ENCODE assay signal across 10 cellular contexts in genomic region chr4:38949416-38950051, GRCh38.
DNase-seq lines count a peak whose midpoint lies in the region; ATAC-seq and TF ChIP-seq lines count a peak whose summit lies in the region.
"Had no signal": no experiment of that assay in that cellular context is flagged by ENCODE, and none has a peak within 500 bp of the region (broad histone marks: within the 10 kb centered on the region; RNA-seq: fewer than 3 reads in every experiment).

No MANE protein-coding gene starts in this region.

- peaks cover 2% of the 10 kb centered on the region for H3K27me3 Mint-ChIP-seq in activated CD4-positive, alpha-beta memory T cell treated with anti-CD3 and anti-CD28 coated beads for 36 hours
- peaks cover 0 to 2% (median 0%) of the 10 kb centered on the region in 3 donors for H3K27me3 Mint-ChIP-seq in CD14-positive monocyte (ENCODE audit: low read depth in 3 of 3)
- H3K27me3 Mint-ChIP-seq: B cell had no signal

- peaks cover 0 to 70% (median 57%) of the 10 kb centered on the region in 4 donors for H3K4me1 ChIP-seq in esophagus muscularis mucosa

- POLR2A ChIA-PET in activated CD4-positive, alpha-beta memory T cell treated with anti-CD3 and anti-CD28 coated beads for 36 hours (lab: Charles Lee) = interaction anchor here (0.9 to 2.4 kb wide), 9 partner anchors 8 to 220 kb away, joined by 3 to 12 read pairs (median 5); no protein-coding TSS in a partner anchor

- no peak overlapping the region for H3K4me3 ChIP-seq in esophagus muscularis mucosa

- H3K36me3 Mint-ChIP-seq in activated CD4-positive, alpha-beta memory T cell treated with anti-CD3 and anti-CD28 coated beads for 36 hours = no peaks in the 10 kb centered on the region
- H3K36me3 Mint-ChIP-seq in CD14-positive monocyte = peaks cover 6 to 12% of the 10 kb centered on the region in 2 donors

- CTCF ChIA-PET in activated CD4-positive, alpha-beta memory T cell treated with anti-CD3 and anti-CD28 coated beads for 36 hours (lab: Charles Lee) = interaction anchor here (0.7 to 2.4 kb wide), 6 partner anchors 9 to 99 kb away, joined by 3 to 13 read pairs (median 4); no protein-coding TSS in a partner anchor

- intact Hi-C loops in activated CD4-positive, alpha-beta memory T cell treated with anti-CD3 and anti-CD28 coated beads for 36 hours (cut with micrococcal nuclease) = loop anchor here (1.0 to 10.0 kb wide), 3 partner anchors 9 to 405 kb away; no protein-coding TSS in a partner anchor
- intact Hi-C loops in esophagus muscularis mucosa (cut with DNase I) (loop anchor here (5.0 kb wide), 1 partner anchor 93 kb away; no protein-coding TSS in a partner anchor), CD14-positive monocyte (cut with micrococcal nuclease) (no loop called here), cardiac septum (cut with DNase I) (no loop called here)

- H3K9me3 ChIP-seq in esophagus muscularis mucosa = no peaks in the 10 kb centered on the region

- TF ChIP-seq EP300 in esophagus muscularis mucosa (IDR thresholded peaks at IDR 0.05) = no peak

- H3K4me1 Mint-ChIP-seq in activated CD4-positive, alpha-beta memory T cell treated with anti-CD3 and anti-CD28 coated beads for 36 hours (ENCODE audit: low read depth) = peaks cover 58% of the 10 kb centered on the region
- no peaks in the 10 kb centered on the region for H3K4me1 Mint-ChIP-seq in CD14-positive monocyte

- ATAC-seq in stimulated activated naive CD8-positive, alpha-beta T cell treated with anti-CD3 and anti-CD28 coated beads, Interleukin-15, Interleukin-2, amounts not matched to agents 100 U/mL and 50 U/mL, for 24 hours = peak; percentile 57
- no peak for ATAC-seq in HG03571 (IDR thresholded peaks at IDR 0.05; ENCODE audit: unreplicated experiment)

- H3K36me3 ChIP-seq in esophagus muscularis mucosa = peaks cover 0 to 11% (median 6%) of the 10 kb centered on the region in 4 donors

- no peak for TF ChIP-seq CTCF in esophagus muscularis mucosa (IDR thresholded peaks at IDR 0.05)
- TF ChIP-seq CTCF in CD14-positive monocyte (IDR thresholded peaks at IDR 0.05) = no peak

- H3K27ac ChIP-seq in esophagus muscularis mucosa (replicated peaks in 1 of 4) = peak overlapping the region; percentile 84 to 87 (median 86)

- H3K27me3 ChIP-seq in esophagus muscularis mucosa = no peaks in the 10 kb centered on the region

- H3K9me3 Mint-ChIP-seq in activated CD4-positive, alpha-beta memory T cell treated with anti-CD3 and anti-CD28 coated beads for 36 hours = no peaks in the 10 kb centered on the region
- H3K9me3 Mint-ChIP-seq in CD14-positive monocyte = peaks cover 0 to 2% (median 0%) of the 10 kb centered on the region in 7 donors

- H3K27ac Mint-ChIP-seq in activated CD4-positive, alpha-beta memory T cell treated with anti-CD3 and anti-CD28 coated beads for 36 hours = peak overlapping the region; percentile 82
- peak overlapping the region in 1 of 7 donors; percentile 43 for H3K27ac Mint-ChIP-seq in CD14-positive monocyte
- H3K27ac Mint-ChIP-seq: B cell had no signal

- peak; percentile 29 for DNase-seq in activated CD8-positive, alpha-beta memory T cell treated with anti-CD3 and anti-CD28 coated beads, Interleukin-2, amount 50 U/mL, for 1 hour (ENCODE audit: extremely low read depth)
- no peak for DNase-seq in activated CD8-positive, alpha-beta memory T cell treated with anti-CD3 and anti-CD28 coated beads, Interleukin-2, amount 50 U/mL, for 48 hours
- DNase-seq in activated CD4-positive, alpha-beta memory T cell treated with anti-CD3 and anti-CD28 coated beads for 36 hours = peak; percentile 77
- DNase-seq in esophagus muscularis mucosa (ENCODE audit: extremely low spot score) (no peak), CD14-positive monocyte (ENCODE audit: low spot score) (no peak), cardiac septum (ENCODE audit: low spot score) (no peak)
- peak; percentile 7 for DNase-seq in stimulated activated naive CD8-positive, alpha-beta T cell treated with anti-CD3 and anti-CD28 coated beads, Interleukin-15, Interleukin-2, amounts not matched to agents 100 U/mL and 50 U/mL, for 24 hours
- DNase-seq: NCI-H510A treated with DMSO at 0.1 percent for 48 hours had no signal

- no peak overlapping the region for H3K4me3 Mint-ChIP-seq in activated CD4-positive, alpha-beta memory T cell treated with anti-CD3 and anti-CD28 coated beads for 36 hours
- no peak overlapping the region for H3K4me3 Mint-ChIP-seq in CD14-positive monocyte
- H3K4me3 Mint-ChIP-seq: B cell had no signal

- WGBS in esophagus muscularis mucosa = 41% methylated on average over 5 of the region's 5 CpGs

- no peak for TF ChIP-seq POLR2A in esophagus muscularis mucosa (IDR thresholded peaks at IDR 0.05; ENCODE audit: low read depth)

Comparison
In these comparisons a context has a peak if more than half of its experiments do, and no peak if none do; other contexts are left out.
1. DNase-seq: peak in activated CD8-positive, alpha-beta memory T cell treated with anti-CD3 and anti-CD28 coated beads, Interleukin-2, amount 50 U/mL, for 1 hour (single experiment), activated CD4-positive, alpha-beta memory T cell treated with anti-CD3 and anti-CD28 coated beads for 36 hours (single experiment) and stimulated activated naive CD8-positive, alpha-beta T cell treated with anti-CD3 and anti-CD28 coated beads, Interleukin-15, Interleukin-2, amounts not matched to agents 100 U/mL and 50 U/mL, for 24 hours (single experiment); none in activated CD8-positive, alpha-beta memory T cell treated with anti-CD3 and anti-CD28 coated beads, Interleukin-2, amount 50 U/mL, for 48 hours (single experiment), esophagus muscularis mucosa (single experiment), CD14-positive monocyte (single experiment) and cardiac septum (single experiment).
2. intact Hi-C loops: an anchor here in activated CD4-positive, alpha-beta memory T cell treated with anti-CD3 and anti-CD28 coated beads for 36 hours (1.0 to 10.0 kb wide) and esophagus muscularis mucosa (5.0 kb wide); none called in CD14-positive monocyte and cardiac septum.